28 cellular contexts compared by ENCODE assay signal in the genomic region with DNA sequence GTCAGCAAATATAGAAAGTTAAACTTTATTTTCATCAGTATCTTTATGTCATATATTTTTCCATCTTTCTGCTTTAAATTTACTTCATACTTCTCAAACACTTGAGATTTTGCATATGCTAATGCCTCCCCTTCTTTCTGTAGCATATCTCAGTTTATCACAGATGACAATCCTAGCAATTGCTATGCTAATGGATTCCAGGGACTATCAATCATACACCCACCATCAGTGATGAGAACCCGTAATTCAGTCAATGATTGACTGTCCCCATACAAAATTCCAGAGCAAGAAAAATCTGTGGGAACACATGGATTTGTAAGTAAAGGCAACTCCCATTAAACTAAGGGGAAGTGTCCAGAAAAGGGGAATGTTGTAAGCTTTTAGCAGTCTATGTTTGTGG.
A peak's percentile ranks its signal among the peaks of the same experiment; 100 is the strongest.
DNase-seq lines count a peak whose midpoint lies in the region; TF ChIP-seq lines count a peak whose summit lies in the region.
"Had no signal": no experiment of that assay in that cellular context is flagged by ENCODE, and none has a peak within 500 bp of the region (broad histone marks: within the 10 kb centered on the region; RNA-seq: fewer than 3 reads in every experiment).

No MANE protein-coding gene starts in this region.

- H3K4me1 Mint-ChIP-seq in activated T-cell treated with anti-CD3 and anti-CD28 coated beads, Interleukin-2, amount 50 U/mL, for 24 hours (ENCODE audit: low read depth), result no peaks in the 10 kb centered on the region
- H3K4me1 Mint-ChIP-seq: B cell; CD4-positive, alpha-beta memory T cell; CD4-positive, CD25-positive, alpha-beta regulatory T cell; CD8-positive, alpha-beta memory T cell had no signal

- no peaks in the 10 kb centered on the region for H3K36me3 ChIP-seq in BE2C
- H3K36me3 ChIP-seq: BLaER1; BLaER1 treated with 17β-estradiol and CSF1 and Interleukin-3, amounts not matched to agents 10 nM and 100 nM had no signal

- H3K9me3 Mint-ChIP-seq in activated T-cell treated with anti-CD3 and anti-CD28 coated beads, Interleukin-2, amount 50 U/mL, for 24 hours, result peaks cover 19% of the 10 kb centered on the region

- no peaks in the 10 kb centered on the region for H3K9me3 ChIP-seq in BE2C
- H3K9me3 ChIP-seq: A549, BLaER1, Caco-2 had no signal

- H3K27ac Mint-ChIP-seq in activated T-cell treated with anti-CD3 and anti-CD28 coated beads, Interleukin-2, amount 50 U/mL, for 24 hours, result no peak overlapping the region
- H3K27ac Mint-ChIP-seq: B cell; CD14-positive monocyte; CD4-positive, alpha-beta memory T cell; CD4-positive, alpha-beta T cell; CD4-positive, CD25-positive, alpha-beta regulatory T cell; CD8-positive, alpha-beta memory T cell; CD8-positive, alpha-beta T cell had no signal

- TF ChIP-seq CTCF in BE2C (IDR thresholded peaks at IDR 0.05; ENCODE audit: low read depth, low read length), result no peak

- H3K4me3 Mint-ChIP-seq in activated T-cell treated with anti-CD3 and anti-CD28 coated beads, Interleukin-2, amount 50 U/mL, for 24 hours, result no peak overlapping the region
- H3K4me3 Mint-ChIP-seq: B cell; CD14-positive monocyte; CD4-positive, alpha-beta memory T cell; CD4-positive, alpha-beta T cell; CD4-positive, CD25-positive, alpha-beta regulatory T cell; CD8-positive, alpha-beta memory T cell; CD8-positive, alpha-beta T cell had no signal

- H3K4me1 ChIP-seq in BE2C, result no peaks in the 10 kb centered on the region
- H3K4me1 ChIP-seq: A549, BLaER1, Caco-2 had no signal

- no peak overlapping the region for H3K4me3 ChIP-seq in BE2C (ENCODE audit: low read depth, low read length)
- H3K4me3 ChIP-seq: A549; BLaER1; BLaER1 treated with 17β-estradiol and CSF1 and Interleukin-3, amounts not matched to agents 10 nM and 100 nM had no signal

- H3K27me3 ChIP-seq in BE2C, result no peaks in the 10 kb centered on the region
- H3K27me3 ChIP-seq: BLaER1; BLaER1 treated with 17β-estradiol and CSF1 and Interleukin-3, amounts not matched to agents 10 nM and 100 nM had no signal

- no peaks in the 10 kb centered on the region for H3K36me3 Mint-ChIP-seq in activated T-cell treated with anti-CD3 and anti-CD28 coated beads, Interleukin-2, amount 50 U/mL, for 24 hours (ENCODE audit: low read depth)
- H3K36me3 Mint-ChIP-seq: CD14-positive monocyte; CD4-positive, alpha-beta memory T cell; CD4-positive, CD25-positive, alpha-beta regulatory T cell; CD8-positive, alpha-beta memory T cell; CD8-positive, alpha-beta T cell had no signal

- DNase-seq in DMS114 treated with DMSO at 0.1 percent for 48 hours (lab: John Stamatoyannopoulos, UW; ENCODE audit: unreplicated experiment) (peak; percentile 72), putamen (ENCODE audit: low spot score) (peak; percentile 61), BE2C (no peak)
- DNase-seq in activated T-cell treated with anti-CD3 and anti-CD28 coated beads, Interleukin-2, amount 50 U/mL, for 24 hours, result no peak
- DNase-seq: 8988T; ACHN; AML-193; C1 segment of cervical spinal cord; Caco-2; Calu3; CD4-positive, alpha-beta memory T cell; CD4-positive, alpha-beta T cell; CD4-positive, CD25-positive, alpha-beta regulatory T cell; CD8-positive, alpha-beta memory T cell; CD8-positive, alpha-beta T cell; COR-L47; DMS 273 treated with DMSO at 0.1 percent for 48 hours; DMS153; DMS53; DMS79; DMS79 treated with DMSO at 0.1 percent for 48 hours; DND-41; EL had no signal

- no peaks in the 10 kb centered on the region for H3K27me3 Mint-ChIP-seq in activated T-cell treated with anti-CD3 and anti-CD28 coated beads, Interleukin-2, amount 50 U/mL, for 24 hours
- H3K27me3 Mint-ChIP-seq: B cell; CD4-positive, alpha-beta memory T cell; CD4-positive, alpha-beta T cell; CD4-positive, CD25-positive, alpha-beta regulatory T cell had no signal

Comparison
In these comparisons a context has a peak if more than half of its experiments do, and no peak if none do; other contexts are left out.
1. DNase-seq: peak in DMS114 treated with DMSO at 0.1 percent for 48 hours (single experiment) and putamen (single experiment); none in BE2C (single experiment) and activated T-cell treated with anti-CD3 and anti-CD28 coated beads, Interleukin-2, amount 50 U/mL, for 24 hours (single experiment).